26 cellular contexts compared by ENCODE assay signal in the genomic region with DNA sequence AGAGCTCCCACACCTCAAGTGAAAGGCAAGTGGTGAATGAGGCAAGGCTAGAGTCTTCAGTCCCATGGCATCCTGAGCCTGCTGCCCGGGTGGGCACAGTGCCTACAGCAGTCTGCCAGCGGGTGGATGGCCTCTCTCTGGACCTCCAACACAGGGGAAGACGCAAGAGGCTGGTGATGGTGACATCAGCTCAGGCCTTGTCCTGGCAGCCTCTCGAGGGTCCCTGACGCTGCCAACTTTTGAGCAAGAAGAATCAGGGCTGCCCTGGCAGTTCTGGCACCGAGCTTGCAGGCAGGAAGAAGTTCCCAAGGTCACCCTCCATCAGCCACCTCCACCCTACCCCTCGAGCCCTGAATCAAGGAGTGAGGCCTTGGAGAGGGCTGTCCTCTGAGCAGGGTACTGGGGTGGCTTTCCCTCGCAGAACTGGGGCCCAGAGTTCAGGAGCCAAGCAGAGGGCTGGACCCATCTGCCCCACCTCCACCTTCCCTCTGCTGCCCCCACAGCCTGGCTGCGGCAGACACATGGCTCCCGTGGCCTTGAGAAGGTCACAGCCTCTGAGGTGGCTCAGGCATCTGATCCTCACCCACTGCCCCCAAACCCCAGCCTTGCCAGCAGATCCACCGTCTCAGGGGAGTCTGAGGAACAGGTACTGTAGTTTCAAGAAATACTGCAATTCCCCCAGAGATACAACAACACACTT. TPM values are rescaled to one million over a fixed set of nuclear protein-coding genes. Genes with fewer than 3 reads are reported as not detected.
DNase-seq lines count a peak whose midpoint lies in the region; ATAC-seq, FAIRE-seq and TF ChIP-seq lines count a peak whose summit lies in the region.
"Had no signal": no experiment of that assay in that cellular context is flagged by ENCODE, and none has a peak within 500 bp of the region (broad histone marks: within the 10 kb centered on the region; RNA-seq: fewer than 3 reads in every experiment).

No MANE protein-coding gene starts in this region.

- CTCF ChIA-PET in activated naive CD4-positive, alpha-beta T cell treated with anti-CD3 and anti-CD28 coated beads, Interleukin-2, amount 10 ng/mL, durations not matched to agents 7 days and 5 days (lab: Charles Lee): interaction anchor here (1.6 kb wide), 1 partner anchor 16 kb away, joined by 4 read pairs; no protein-coding TSS in a partner anchor

- H3K4me3 Mint-ChIP-seq in activated naive CD4-positive, alpha-beta T cell treated with anti-CD3 and anti-CD28 coated beads, Interleukin-2, amount 10 ng/mL, durations not matched to agents 7 days and 5 days: no peak overlapping the region
- H3K4me3 Mint-ChIP-seq: CD8-positive, alpha-beta memory T cell; natural killer cell treated with Interleukin-12 subunit alpha and Interleukin-12 subunit beta and Interleukin-15 and Interleukin-18, amount 100 ng/mL, for 72 hours had no signal

- peak overlapping the region; percentile 66 for H3K27ac ChIP-seq in caudate nucleus (ENCODE audit: low read depth, low read length)
- no peak overlapping the region for H3K27ac ChIP-seq in kidney (ENCODE audit: low read depth in 2 of 2, low read length in 2 of 2)
- H3K27ac ChIP-seq in upper lobe of right lung: no peak overlapping the region
- H3K27ac ChIP-seq: cardiac muscle cell, SK-N-MC had no signal

- H3K27ac Mint-ChIP-seq in activated naive CD4-positive, alpha-beta T cell treated with anti-CD3 and anti-CD28 coated beads, Interleukin-2, amount 10 ng/mL, durations not matched to agents 7 days and 5 days: no peak overlapping the region
- H3K27ac Mint-ChIP-seq: activated naive CD8-positive, alpha-beta T cell treated with anti-CD3 and anti-CD28 coated beads, Interleukin-2, amount 10 ng/mL, durations not matched to agents 7 days and 5 days; CD8-positive, alpha-beta memory T cell; IgD-negative memory B cell; natural killer cell treated with Interleukin-12 subunit alpha and Interleukin-12 subunit beta and Interleukin-15 and Interleukin-18, amount 100 ng/mL, for 72 hours had no signal

- peak; percentile 11 for DNase-seq in activated naive CD4-positive, alpha-beta T cell treated with anti-CD3 and anti-CD28 coated beads, Interleukin-2, amount 10 ng/mL, durations not matched to agents 7 days and 5 days
- no peak for DNase-seq in activated naive CD4-positive, alpha-beta T cell treated with Interleukin-2 at 50 U/mL for 16 hours
- DNase-seq in caudate nucleus (lab: John Stamatoyannopoulos, UW) (peak in 15 of 61 donors; percentile 36 to 76 (median 54)), kidney (peak; percentile 68), upper lobe of right lung (peak; percentile 48), NCI-H524 (lab: John Stamatoyannopoulos, UW) (no peak)
- DNase-seq: activated CD4-positive, alpha-beta T cell treated with anti-CD3 and anti-CD28 coated beads for 4 hours; activated naive CD8-positive, alpha-beta T cell treated with anti-CD3 and anti-CD28 coated beads, Interleukin-2, amount 10 ng/mL, durations not matched to agents 7 days and 5 days; CD8-positive, alpha-beta memory T cell; DMS79 treated with DMSO at 0.1 percent for 48 hours; effector memory CD4-positive, alpha-beta T cell; islet precursor cell; mesenchymal stem cell; NCI-H187; NCI-H524 treated with DMSO at 0.1 percent for 48 hours; PC-3; stimulated activated CD4-positive, alpha-beta T cell treated with anti-CD3 and anti-CD28 coated beads, Interleukin-15, amount 100 ng/mL, for 24 hours; stimulated activated naive CD4-positive, alpha-beta T cell; T1000 had no signal

- peaks cover 90% of the 10 kb centered on the region for H3K27me3 Mint-ChIP-seq in activated naive CD4-positive, alpha-beta T cell treated with anti-CD3 and anti-CD28 coated beads, Interleukin-2, amount 10 ng/mL, durations not matched to agents 7 days and 5 days

- H3K27me3 ChIP-seq in upper lobe of right lung: peaks cover 32% of the 10 kb centered on the region

- no peaks in the 10 kb centered on the region for H3K36me3 ChIP-seq in kidney (ENCODE audit: control insufficient read depth in 1 of 2, insufficient read depth in 2 of 2, low read length in 2 of 2)
- no peaks in the 10 kb centered on the region for H3K36me3 ChIP-seq in upper lobe of right lung
- H3K36me3 ChIP-seq: cardiac muscle cell had no signal

- intact Hi-C loops in kidney (cut with DNase I): no loop called here
- intact Hi-C loops in upper lobe of right lung (cut with DNase I): no loop called here

- H3K4me1 Mint-ChIP-seq in activated naive CD4-positive, alpha-beta T cell treated with anti-CD3 and anti-CD28 coated beads, Interleukin-2, amount 10 ng/mL, durations not matched to agents 7 days and 5 days: peaks cover 10% of the 10 kb centered on the region

- ATAC-seq in upper lobe of right lung (no peak), HG02623 (IDR thresholded peaks at IDR 0.05; ENCODE audit: unreplicated experiment) (no peak), HG03565 (IDR thresholded peaks at IDR 0.05; ENCODE audit: unreplicated experiment) (no peak)
- ATAC-seq: natural killer cell treated with Interleukin-12 subunit alpha and Interleukin-12 subunit beta and Interleukin-15 and Interleukin-18, amount 100 ng/mL, for 72 hours; PC-3 had no signal

- TF ChIP-seq CTCF in kidney (IDR thresholded peaks at IDR 0.05; ENCODE audit: borderline replicate concordance, extremely low read depth, insufficient read depth) (no peak), upper lobe of right lung (IDR thresholded peaks at IDR 0.05) (no peak)

- no peak overlapping the region for H3K9ac ChIP-seq in kidney (ENCODE audit: low read length in 2 of 2)

- no peaks in the 10 kb centered on the region for H3K36me3 Mint-ChIP-seq in activated naive CD4-positive, alpha-beta T cell treated with anti-CD3 and anti-CD28 coated beads, Interleukin-2, amount 10 ng/mL, durations not matched to agents 7 days and 5 days
- H3K36me3 Mint-ChIP-seq: activated naive CD8-positive, alpha-beta T cell treated with anti-CD3 and anti-CD28 coated beads, Interleukin-2, amount 10 ng/mL, durations not matched to agents 7 days and 5 days; CD8-positive, alpha-beta memory T cell; natural killer cell treated with Interleukin-12 subunit alpha and Interleukin-12 subunit beta and Interleukin-15 and Interleukin-18, amount 100 ng/mL, for 72 hours had no signal

- H3K4me3 ChIP-seq in kidney (ENCODE audit: low read length in 2 of 2) (no peak overlapping the region), upper lobe of right lung (no peak overlapping the region)
- H3K4me3 ChIP-seq: cardiac muscle cell, SK-N-MC had no signal

- no peaks in the 10 kb centered on the region for H3K9me3 Mint-ChIP-seq in activated naive CD4-positive, alpha-beta T cell treated with anti-CD3 and anti-CD28 coated beads, Interleukin-2, amount 10 ng/mL, durations not matched to agents 7 days and 5 days
- H3K9me3 Mint-ChIP-seq: activated naive CD8-positive, alpha-beta T cell treated with anti-CD3 and anti-CD28 coated beads, Interleukin-2, amount 10 ng/mL, durations not matched to agents 7 days and 5 days; CD8-positive, alpha-beta memory T cell; IgD-negative memory B cell; natural killer cell treated with Interleukin-12 subunit alpha and Interleukin-12 subunit beta and Interleukin-15 and Interleukin-18, amount 100 ng/mL, for 72 hours had no signal

- H3K9me3 ChIP-seq in kidney (ENCODE audit: control insufficient read depth in 1 of 2, low read length in 2 of 2) (no peaks in the 10 kb centered on the region), upper lobe of right lung (no peaks in the 10 kb centered on the region)

- FAIRE-seq in kidney (lab: Jason Lieb, UNC): no peak
- FAIRE-seq: urothelium cell line had no signal

- H3K4me1 ChIP-seq in kidney (ENCODE audit: control insufficient read depth in 1 of 2, insufficient read depth in 1 of 2, low read depth in 1 of 2, low read length in 2 of 2): peaks cover 0 to 3% of the 10 kb centered on the region in 2 donors
- H3K4me1 ChIP-seq in upper lobe of right lung: peaks cover 9% of the 10 kb centered on the region

RNA-seq across cellular contexts. Expression of a gene that starts 5.8 kb away (rescaled TPM):
- total RNA-seq in kidney (39.2 TPM), upper lobe of right lung (62.4 TPM)
- 200 TPM for polyA plus RNA-seq in kidney (ENCODE audit: insufficient read depth, low read depth, low replicate concordance)
- polyA plus RNA-seq: CD8-positive, alpha-beta memory T cell; IgD-negative memory B cell had no signal

Comparison
In these comparisons a context has a peak if more than half of its experiments do, and no peak if none do; other contexts are left out.
1. DNase-seq: peak in activated naive CD4-positive, alpha-beta T cell treated with anti-CD3 and anti-CD28 coated beads, Interleukin-2, amount 10 ng/mL, durations not matched to agents 7 days and 5 days (single experiment), kidney (single experiment) and upper lobe of right lung (single experiment); none in activated naive CD4-positive, alpha-beta T cell treated with Interleukin-2 at 50 U/mL for 16 hours (single experiment) and NCI-H524 (0 of 2).